1 cellular context compared by ENCODE assay signal in the genomic region with DNA sequence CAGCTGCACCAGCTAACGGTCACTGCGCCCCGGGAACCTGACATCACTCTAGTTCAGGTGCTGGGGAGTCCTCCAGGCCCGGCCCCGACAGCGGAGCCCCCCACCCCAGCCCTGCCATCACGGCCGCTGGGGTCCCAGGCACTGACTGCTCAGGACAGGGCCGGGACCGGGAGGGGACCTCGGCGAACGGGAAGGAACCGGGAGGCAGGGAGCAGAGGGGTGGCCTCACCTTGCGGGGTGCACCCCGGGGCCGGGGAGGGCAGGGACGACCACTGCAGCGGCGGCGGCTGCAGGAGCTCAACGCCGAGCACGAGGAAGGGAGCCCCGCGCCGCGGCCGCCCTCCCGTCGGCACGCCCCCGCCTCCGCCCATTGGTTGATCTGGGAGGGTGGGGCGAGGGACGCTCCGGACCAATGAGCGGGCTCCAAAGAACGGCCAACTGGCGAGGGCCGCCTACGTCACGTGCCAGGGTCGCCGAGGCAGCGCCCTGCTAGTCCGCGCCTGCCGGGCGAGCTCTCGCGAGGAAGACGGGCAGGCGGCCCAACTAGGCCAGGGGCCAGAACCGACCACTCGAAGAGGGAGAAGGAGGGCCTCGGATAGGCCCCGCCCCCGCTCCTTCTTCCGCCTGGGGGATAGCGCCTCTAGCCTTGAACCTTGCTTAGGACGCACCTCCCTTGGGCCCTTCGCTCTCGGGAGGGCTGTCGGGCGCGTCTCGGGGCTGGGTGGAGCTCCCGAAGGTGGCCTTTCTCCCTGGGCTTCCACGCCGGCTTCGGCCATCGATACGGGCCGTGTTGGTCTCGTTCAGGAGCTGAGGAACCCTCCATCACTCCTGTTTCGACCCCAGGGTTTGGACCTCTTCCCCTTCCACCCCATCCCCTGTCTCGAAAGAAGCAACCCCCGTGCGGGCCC.
TF ChIP-seq lines count a peak whose summit lies in the region.

Gene ADISSP, minus strand, starts transcription at position 320 of the 908 bp plus-strand sequence. CDS start 7,653 bp downstream, outside the sequence.

TF ChIP-seq in A549, 52 proteins besides CTCF, POLR2A, EP300 and RAD21 (continued from another document):
- TF ChIP-seq, protein P1, sequence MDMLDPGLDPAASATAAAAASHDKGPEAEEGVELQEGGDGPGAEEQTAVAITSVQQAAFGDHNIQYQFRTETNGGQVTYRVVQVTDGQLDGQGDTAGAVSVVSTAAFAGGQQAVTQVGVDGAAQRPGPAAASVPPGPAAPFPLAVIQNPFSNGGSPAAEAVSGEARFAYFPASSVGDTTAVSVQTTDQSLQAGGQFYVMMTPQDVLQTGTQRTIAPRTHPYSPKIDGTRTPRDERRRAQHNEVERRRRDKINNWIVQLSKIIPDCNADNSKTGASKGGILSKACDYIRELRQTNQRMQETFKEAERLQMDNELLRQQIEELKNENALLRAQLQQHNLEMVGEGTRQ (IDR thresholded peaks at IDR 0.05), result peak; percentile 97
- TF ChIP-seq ATOH8 (CRISPR knock-in tag; IDR thresholded peaks at IDR 0.05; ENCODE audit: low read depth) (no peak), NR3C1 (IDR thresholded peaks at IDR 0.05) (no peak), RNF2 (IDR thresholded peaks at IDR 0.05; ENCODE audit: borderline replicate concordance, low read depth) (no peak), RCOR1 (IDR thresholded peaks at IDR 0.05; ENCODE audit: low read depth, low read length) (no peak), CHD2 (IDR thresholded peaks at IDR 0.05; ENCODE audit: low read length, partially characterized antibody) (peak; percentile 91), CBX2 (IDR thresholded peaks at IDR 0.05; ENCODE audit: borderline replicate concordance, low read depth) (no peak), TFCP2L1 (CRISPR knock-in tag; IDR thresholded peaks at IDR 0.05) (peak; percentile 74; the same call in 1 of the 2 replicates), NFE2L2 (conservative IDR thresholded peaks at IDR 0.05; ENCODE audit: low read length) (no peak), FOSB (CRISPR knock-in tag; IDR thresholded peaks at IDR 0.05) (no peak), FOXS1 (CRISPR knock-in tag; IDR thresholded peaks at IDR 0.05) (no peak), EHF (CRISPR knock-in tag; IDR thresholded peaks at IDR 0.05) (no peak), SREBF2 (IDR thresholded peaks at IDR 0.05) (no peak), PBX3 (IDR thresholded peaks at IDR 0.05) (peak; percentile 14; the same call in 1 of the 2 replicates), CBX8 (IDR thresholded peaks at IDR 0.05) (no peak), MAFK (IDR thresholded peaks at IDR 0.05; ENCODE audit: partially characterized antibody) (no peak), HOXB5 (CRISPR knock-in tag; IDR thresholded peaks at IDR 0.05) (no peak), RFX5 (IDR thresholded peaks at IDR 0.05) (peak; percentile 52; the same call in 1 of the 2 replicates), HOXA7 (CRISPR knock-in tag; IDR thresholded peaks at IDR 0.05) (no peak), JUN (IDR thresholded peaks at IDR 0.05) (peak; percentile 20 to 64; a peak in 4 of 5 replicates), ZSCAN20 (CRISPR knock-in tag; IDR thresholded peaks at IDR 0.05) (no peak), EHMT2 (IDR thresholded peaks at IDR 0.05; ENCODE audit: low read depth) (no peak), CHD4 (IDR thresholded peaks at IDR 0.05; ENCODE audit: borderline replicate concordance) (no peak; the same call in 1 of the 2 replicates), SMC3 (IDR thresholded peaks at IDR 0.05) (no peak), NPAS2 (CRISPR knock-in tag; IDR thresholded peaks at IDR 0.05; ENCODE audit: borderline replicate concordance) (no peak), FOSL2 (IDR thresholded peaks at IDR 0.05) (no peak), FOSL2 (CRISPR knock-in tag; IDR thresholded peaks at IDR 0.05) (no peak), POLR2AphosphoS2 (conservative IDR thresholded peaks at IDR 0.05; ENCODE audit: low read length) (no peak), CEBPB (IDR thresholded peaks at IDR 0.05) (no peak), HOXB13 (CRISPR knock-in tag; IDR thresholded peaks at IDR 0.05; ENCODE audit: low read depth) (no peak)
- TF ChIP-seq, protein P2, sequence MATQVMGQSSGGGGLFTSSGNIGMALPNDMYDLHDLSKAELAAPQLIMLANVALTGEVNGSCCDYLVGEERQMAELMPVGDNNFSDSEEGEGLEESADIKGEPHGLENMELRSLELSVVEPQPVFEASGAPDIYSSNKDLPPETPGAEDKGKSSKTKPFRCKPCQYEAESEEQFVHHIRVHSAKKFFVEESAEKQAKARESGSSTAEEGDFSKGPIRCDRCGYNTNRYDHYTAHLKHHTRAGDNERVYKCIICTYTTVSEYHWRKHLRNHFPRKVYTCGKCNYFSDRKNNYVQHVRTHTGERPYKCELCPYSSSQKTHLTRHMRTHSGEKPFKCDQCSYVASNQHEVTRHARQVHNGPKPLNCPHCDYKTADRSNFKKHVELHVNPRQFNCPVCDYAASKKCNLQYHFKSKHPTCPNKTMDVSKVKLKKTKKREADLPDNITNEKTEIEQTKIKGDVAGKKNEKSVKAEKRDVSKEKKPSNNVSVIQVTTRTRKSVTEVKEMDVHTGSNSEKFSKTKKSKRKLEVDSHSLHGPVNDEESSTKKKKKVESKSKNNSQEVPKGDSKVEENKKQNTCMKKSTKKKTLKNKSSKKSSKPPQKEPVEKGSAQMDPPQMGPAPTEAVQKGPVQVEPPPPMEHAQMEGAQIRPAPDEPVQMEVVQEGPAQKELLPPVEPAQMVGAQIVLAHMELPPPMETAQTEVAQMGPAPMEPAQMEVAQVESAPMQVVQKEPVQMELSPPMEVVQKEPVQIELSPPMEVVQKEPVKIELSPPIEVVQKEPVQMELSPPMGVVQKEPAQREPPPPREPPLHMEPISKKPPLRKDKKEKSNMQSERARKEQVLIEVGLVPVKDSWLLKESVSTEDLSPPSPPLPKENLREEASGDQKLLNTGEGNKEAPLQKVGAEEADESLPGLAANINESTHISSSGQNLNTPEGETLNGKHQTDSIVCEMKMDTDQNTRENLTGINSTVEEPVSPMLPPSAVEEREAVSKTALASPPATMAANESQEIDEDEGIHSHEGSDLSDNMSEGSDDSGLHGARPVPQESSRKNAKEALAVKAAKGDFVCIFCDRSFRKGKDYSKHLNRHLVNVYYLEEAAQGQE (IDR thresholded peaks at IDR 0.05), result peak; percentile 84
